ENCODE assay signal across 18 cellular contexts in genomic region chr6:49911252-49911651, GRCh38. TPM values are rescaled to one million over a fixed set of nuclear protein-coding genes. Genes with fewer than 3 reads are reported as not detected.
DNase-seq lines count a peak whose midpoint lies in the region; ATAC-seq, FAIRE-seq and TF ChIP-seq lines count a peak whose summit lies in the region.
"Had no signal": no experiment of that assay in that cellular context is flagged by ENCODE, and none has a peak within 500 bp of the region (broad histone marks: within the 10 kb centered on the region; RNA-seq: fewer than 3 reads in every experiment).

No MANE protein-coding gene starts in this region.

- no peaks in the 10 kb centered on the region for H3K9me3 ChIP-seq in HUES6 (ENCODE audit: control insufficient read depth, insufficient read depth, low read depth, low read length)
- H3K9me3 ChIP-seq in H1 (ENCODE audit: insufficient read depth in 2 of 2, low read depth in 1 of 2, low read length in 1 of 2), result no peaks in the 10 kb centered on the region
- H3K9me3 ChIP-seq: BLaER1 treated with 17β-estradiol and CSF1 and Interleukin-3, amounts not matched to agents 10 nM and 100 nM had no signal

- H2BK5ac ChIP-seq in H1 (ENCODE audit: low read depth, low read length) (peak overlapping the region; percentile 68; the same call in 1 of the 2 replicates), mesendoderm (ENCODE audit: low read length) (no peak overlapping the region)

- H4K5ac ChIP-seq in H1 (ENCODE audit: insufficient read length, low read depth, low read length) (peak overlapping the region; percentile 83), mesendoderm (ENCODE audit: low read length) (no peak overlapping the region)

- WGBS in H1 (ENCODE audit: extremely low coverage in 1 of 2, insufficient coverage in 1 of 2, insufficient read length in 1 of 2, insufficient replicate concordance in 2 of 2, low coverage in 1 of 2, low lambda C conversion rate in 2 of 2, missing lambda C conversion rate in 1 of 2), 2 experiments, result 61% methylated on average over 2 of the region's 2 CpGs; no CpG with 5 or more reads in 1 of the 2 experiments
- no CpG with 5 or more reads among the region's 2 CpGs for WGBS in mesendoderm (ENCODE audit: extremely low coverage, insufficient coverage, low lambda C conversion rate)

- H3K23me2 ChIP-seq in H1 (ENCODE audit: low read depth, low read length), result no peaks in the 10 kb centered on the region; the same call in 1 of the 2 replicates

- no peaks in the 10 kb centered on the region for H3K27me3 ChIP-seq in HUES6 (ENCODE audit: control insufficient read depth, insufficient read depth, low read length)
- no peaks in the 10 kb centered on the region for H3K27me3 ChIP-seq in H1 (replicated peaks in 1 of 4; ENCODE audit: control insufficient read depth in 3 of 4, extremely low read depth in 1 of 4, insufficient read depth in 3 of 4, low read length in 3 of 4)
- no peaks in the 10 kb centered on the region for H3K27me3 ChIP-seq in mesendoderm (ENCODE audit: insufficient read depth, low read length, poor library complexity)
- H3K27me3 ChIP-seq: BLaER1 treated with 17β-estradiol and CSF1 and Interleukin-3, amounts not matched to agents 10 nM and 100 nM had no signal

- H3K23ac ChIP-seq in H1 (ENCODE audit: insufficient read length) (no peak overlapping the region), mesendoderm (ENCODE audit: low read length) (no peak overlapping the region)

- peak overlapping the region; percentile 26; the same call in 1 of the 2 replicates for H3K18ac ChIP-seq in H1 (ENCODE audit: extremely low read depth, low read length)
- no peak overlapping the region for H3K18ac ChIP-seq in mesendoderm (ENCODE audit: low read length)

- ATAC-seq in GM21423 (IDR thresholded peaks at IDR 0.05; ENCODE audit: unreplicated experiment), result no peak

- TF ChIP-seq POLR2A in H1 (IDR thresholded peaks at IDR 0.05; ENCODE audit: control extremely low read depth in 1 of 2, low read depth in 2 of 2, low read length in 2 of 2), result no peak

- CTCF ChIA-PET in H1 (lab: Charles Lee; ENCODE audit: partially characterized antibody), result interaction anchor here (1.3 kb wide), 1 partner anchor 119 kb away, joined by 5 read pairs; no protein-coding TSS in a partner anchor

- TF ChIP-seq CTCF in GM13977 (IDR thresholded peaks at IDR 0.05; ENCODE audit: extremely low read depth, insufficient read depth, missing control alignments), result peak; percentile 3
- TF ChIP-seq CTCF in H1 (IDR thresholded peaks at IDR 0.05; ENCODE audit: control extremely low read depth in 1 of 3, insufficient read depth in 1 of 3, low read depth in 1 of 3, low read length in 3 of 3), result no peak

- H3K4ac ChIP-seq in H1 (replicated peaks; ENCODE audit: insufficient read length, low read depth, low read length) (no peak overlapping the region), mesendoderm (ENCODE audit: low read depth, low read length) (no peak overlapping the region)

- H4K8ac ChIP-seq in H1 (ENCODE audit: extremely low read depth, insufficient read depth, low read length), result no peak overlapping the region
- no peak overlapping the region for H4K8ac ChIP-seq in mesendoderm (ENCODE audit: low read depth, low read length)

- H2AFZ ChIP-seq in H1 (ENCODE audit: low read length), result no peak overlapping the region

- 0 out of 2 replicates have a peak overlapping the region, but pooled peaks have one; percentile 8 for H2BK20ac ChIP-seq in H1 (ENCODE audit: low read length)

- no peaks in the 10 kb centered on the region for H4K20me1 ChIP-seq in H1 (replicated peaks in 1 of 2; ENCODE audit: control insufficient read depth in 1 of 2, insufficient read depth in 2 of 2, low read length in 2 of 2)
- H4K20me1 ChIP-seq: BLaER1 treated with 17β-estradiol and CSF1 and Interleukin-3, amounts not matched to agents 10 nM and 100 nM had no signal

- H3K79me1 ChIP-seq in H1 (ENCODE audit: low read depth, low read length) (no peaks in the 10 kb centered on the region), mesendoderm (ENCODE audit: low read length) (no peaks in the 10 kb centered on the region)

- no peak overlapping the region for H3K9ac ChIP-seq in HUES6 (ENCODE audit: low read length)
- H3K9ac ChIP-seq in H1 (replicated peaks in 1 of 4; ENCODE audit: extremely low read depth in 1 of 4, low read depth in 3 of 4, low read length in 3 of 4), result no peak overlapping the region
- H3K9ac ChIP-seq in mesendoderm (ENCODE audit: low read length), result no peak overlapping the region
- H3K9ac ChIP-seq: BLaER1 treated with 17β-estradiol and CSF1 and Interleukin-3, amounts not matched to agents 10 nM and 100 nM had no signal

- H3K79me2 ChIP-seq in H1 (ENCODE audit: control insufficient read depth in 1 of 2, insufficient read depth in 2 of 2, low read length in 2 of 2) (no peaks in the 10 kb centered on the region), mesendoderm (ENCODE audit: control insufficient read depth, insufficient read depth, low read length) (no peaks in the 10 kb centered on the region)

- H3K14ac ChIP-seq in H1 (ENCODE audit: insufficient read length), result no peak overlapping the region

- peak overlapping the region; percentile 34; the same call in 1 of the 2 replicates for H2BK12ac ChIP-seq in H1 (ENCODE audit: low read depth, low read length)

- no peak for DNase-seq in GM13977 (ENCODE audit: low spot score)
- DNase-seq in H1 (ENCODE audit: low read depth in 1 of 2, low spot score in 2 of 2), result no peak
- peak; percentile 8 for DNase-seq in mesendoderm
- no peak for DNase-seq in SHP77 (lab: John Stamatoyannopoulos, UW)
- no peak for DNase-seq in activated CD8-positive, alpha-beta memory T cell treated with anti-CD3 and anti-CD28 coated beads for 24 hours
- DNase-seq: ACHN; CD4-positive, CD25-positive, alpha-beta regulatory T cell; DMS53; Kasumi-1; KBM-7 had no signal

- H3K27ac ChIP-seq in HUES6 (ENCODE audit: low read depth, low read length) (peak overlapping the region; percentile 85), H1 (ENCODE audit: low read depth, low read length) (no peak overlapping the region), mesendoderm (ENCODE audit: low read depth, low read length) (no peak overlapping the region)
- H3K27ac ChIP-seq: BLaER1 treated with 17β-estradiol and CSF1 and Interleukin-3, amounts not matched to agents 10 nM and 100 nM had no signal

- no peaks in the 10 kb centered on the region for H3K36me3 ChIP-seq in HUES6 (ENCODE audit: control insufficient read depth, insufficient read depth, low read length)
- no peaks in the 10 kb centered on the region for H3K36me3 ChIP-seq in H1 (ENCODE audit: control insufficient read depth in 2 of 4, insufficient read depth in 4 of 4, low read length in 3 of 4)
- no peaks in the 10 kb centered on the region for H3K36me3 ChIP-seq in mesendoderm (ENCODE audit: control insufficient read depth, insufficient read depth, low read length)
- H3K36me3 ChIP-seq: BLaER1 treated with 17β-estradiol and CSF1 and Interleukin-3, amounts not matched to agents 10 nM and 100 nM had no signal

- no peak overlapping the region for H2BK15ac ChIP-seq in H1 (ENCODE audit: low read length)
- H2BK15ac ChIP-seq in mesendoderm (replicated peaks; ENCODE audit: low read depth), result no peak overlapping the region

- peak; percentile 32 for FAIRE-seq in H1 (lab: Jason Lieb, UNC)
- FAIRE-seq: GM12891, GM19239, H54 had no signal

- POLR2A ChIA-PET in H1 (lab: Charles Lee; ENCODE audit: partially characterized antibody), result no interaction called here

- H3K4me1 ChIP-seq in HUES6 (ENCODE audit: control insufficient read depth, insufficient read depth, low read length) (peaks cover 67% of the 10 kb centered on the region), H1 (replicated peaks in 1 of 4; ENCODE audit: control insufficient read depth in 3 of 4, insufficient read depth in 4 of 4, low read length in 3 of 4) (peaks cover 2 to 26% (median 8%) of the 10 kb centered on the region in 4 experiments; a peak in 5 of 7 replicates), mesendoderm (ENCODE audit: control insufficient read depth, low read depth, low read length) (no peaks in the 10 kb centered on the region)

- H4K91ac ChIP-seq in H1 (replicated peaks; ENCODE audit: insufficient read length, low read length), result peak overlapping the region; percentile 51

- H2AK5ac ChIP-seq in H1 (ENCODE audit: low read depth, low read length) (no peak overlapping the region), mesendoderm (ENCODE audit: low read length) (no peak overlapping the region)

- no peak overlapping the region for H3K56ac ChIP-seq in H1 (replicated peaks; ENCODE audit: insufficient read length, low read depth, low read length)
- H3K56ac ChIP-seq in mesendoderm (ENCODE audit: low read length), result no peak overlapping the region

- TF ChIP-seq RAD21 in H1 (IDR thresholded peaks at IDR 0.05 in 1 of 2, conservative IDR thresholded peaks at IDR 0.05 in 1 of 2; ENCODE audit: low read depth in 2 of 2, low read length in 2 of 2), result no peak

- H2BK120ac ChIP-seq in H1 (replicated peaks; ENCODE audit: low read depth, low read length), result peak overlapping the region; percentile 77
- no peak overlapping the region for H2BK120ac ChIP-seq in mesendoderm (ENCODE audit: low read depth, low read length)

- no peak for TF ChIP-seq EP300 in H1 (IDR thresholded peaks at IDR 0.05; ENCODE audit: borderline replicate concordance in 1 of 2, low read depth in 2 of 2, low read length in 2 of 2)

- H3K4me2 ChIP-seq in H1 (ENCODE audit: insufficient read depth in 1 of 2, low read depth in 2 of 2, low read length in 2 of 2), result peak overlapping the region in 1 of 2 experiments; percentile 8; a peak in 1 of 4 replicates
- H3K4me2 ChIP-seq in mesendoderm (ENCODE audit: low read length), result no peak overlapping the region
- H3K4me2 ChIP-seq: BLaER1 treated with 17β-estradiol and CSF1 and Interleukin-3, amounts not matched to agents 10 nM and 100 nM had no signal

- in situ Hi-C loops in GM13977 (cut with MboI; ENCODE audit: low pct_unique_long_range_greater_than_20kb, low sequenced_read_pairs, unreplicated experiment), result no loop called here

- H3K4me3 ChIP-seq in HUES6 (ENCODE audit: low read depth, low read length) (no peak overlapping the region; the same call in 1 of the 2 replicates), H1 (ENCODE audit: extremely low read depth in 1 of 4, insufficient read depth in 2 of 4, low read depth in 3 of 4, low read length in 4 of 4) (peak overlapping the region in 1 of 4 experiments; percentile 17; a peak in 1 of 8 replicates), mesendoderm (ENCODE audit: low read length) (no peak overlapping the region)
- H3K4me3 ChIP-seq: BLaER1 treated with 17β-estradiol and CSF1 and Interleukin-3, amounts not matched to agents 10 nM and 100 nM had no signal

RNA-seq across cellular contexts. Expression of gene CRISP1, which starts 44.9 kb away (rescaled TPM):
- total RNA-seq in H1 (2021; fragmentation: NEBNext Ultra II Directional; extraction: Animal tissue kit (Norgen Biotek cat#: 25700)), result not detected in 2 replicates
- polyA plus RNA-seq in H1 (2011; rRNA removed), result not detected in 2 replicates
- polyA plus RNA-seq in H1 (2011; cell fraction: cytosol; rRNA removed), result not detected
- polyA plus RNA-seq in H1 (2011; cell fraction: nucleus; rRNA removed), result not detected
- polyA plus RNA-seq in H1 (2012, experiment 1 of 2), result not detected in 4 replicates
- not detected for polyA plus RNA-seq in H1 (2012, experiment 2 of 2)
- not detected for polyA plus RNA-seq in H1 (2013, experiment 1 of 2)
- polyA plus RNA-seq in H1 (2013, experiment 2 of 2), result not detected
- not detected in 2 replicates for polyA minus RNA-seq in H1 (2011; rRNA and poly(A)+ RNA removed)
- not detected for polyA minus RNA-seq in H1 (2011; cell fraction: cytosol; rRNA and poly(A)+ RNA removed)
- not detected for polyA minus RNA-seq in H1 (2011; cell fraction: nucleus; rRNA and poly(A)+ RNA removed)
- polyA plus RNA-seq in mesendoderm (2013, experiment 1 of 2), result not detected
- not detected for polyA plus RNA-seq in mesendoderm (2013, experiment 2 of 2)
- total RNA-seq: A172; CD4-positive, CD25-positive, alpha-beta regulatory T cell; HT1080 had no signal
- polyA plus RNA-seq: CD4-positive, CD25-positive, alpha-beta regulatory T cell had no signal

RNA-seq across cellular contexts. Expression of gene DEFB114, which starts 52.7 kb away (rescaled TPM):
- total RNA-seq in H1 (2021; fragmentation: NEBNext Ultra II Directional; extraction: Animal tissue kit (Norgen Biotek cat#: 25700)), result not detected in 2 replicates
- polyA plus RNA-seq in H1 (2011; rRNA removed), result not detected in 2 replicates
- polyA plus RNA-seq in H1 (2011; cell fraction: cytosol; rRNA removed), result not detected
- polyA plus RNA-seq in H1 (2011; cell fraction: nucleus; rRNA removed), result not detected
- not detected in 4 replicates for polyA plus RNA-seq in H1 (2012, experiment 1 of 2)
- not detected for polyA plus RNA-seq in H1 (2012, experiment 2 of 2)
- polyA plus RNA-seq in H1 (2013, experiment 1 of 2), result not detected
- polyA plus RNA-seq in H1 (2013, experiment 2 of 2), result not detected
- polyA minus RNA-seq in H1 (2011; rRNA and poly(A)+ RNA removed), result not detected in 2 replicates
- not detected for polyA minus RNA-seq in H1 (2011; cell fraction: cytosol; rRNA and poly(A)+ RNA removed)
- not detected for polyA minus RNA-seq in H1 (2011; cell fraction: nucleus; rRNA and poly(A)+ RNA removed)
- not detected for polyA plus RNA-seq in mesendoderm (2013, experiment 1 of 2)
- polyA plus RNA-seq in mesendoderm (2013, experiment 2 of 2), result not detected
- total RNA-seq: A172; CD4-positive, CD25-positive, alpha-beta regulatory T cell; HT1080 had no signal
- polyA plus RNA-seq: CD4-positive, CD25-positive, alpha-beta regulatory T cell had no signal

RNA-seq across cellular contexts. Expression of gene DEFB113, which starts 58.2 kb away (rescaled TPM):
- not detected in 2 replicates for total RNA-seq in H1 (2021; fragmentation: NEBNext Ultra II Directional; extraction: Animal tissue kit (Norgen Biotek cat#: 25700))
- not detected in 2 replicates for polyA plus RNA-seq in H1 (2011; rRNA removed)
- not detected for polyA plus RNA-seq in H1 (2011; cell fraction: cytosol; rRNA removed)
- not detected for polyA plus RNA-seq in H1 (2011; cell fraction: nucleus; rRNA removed)
- polyA plus RNA-seq in H1 (2012, experiment 1 of 2), result not detected in 4 replicates
- not detected for polyA plus RNA-seq in H1 (2012, experiment 2 of 2)
- polyA plus RNA-seq in H1 (2013, experiment 1 of 2), result not detected
- polyA plus RNA-seq in H1 (2013, experiment 2 of 2), result not detected
- not detected in 2 replicates for polyA minus RNA-seq in H1 (2011; rRNA and poly(A)+ RNA removed)
- not detected for polyA minus RNA-seq in H1 (2011; cell fraction: cytosol; rRNA and poly(A)+ RNA removed)
- polyA minus RNA-seq in H1 (2011; cell fraction: nucleus; rRNA and poly(A)+ RNA removed), result not detected
- polyA plus RNA-seq in mesendoderm (2013, experiment 1 of 2), result not detected
- polyA plus RNA-seq in mesendoderm (2013, experiment 2 of 2), result not detected
- total RNA-seq: A172; CD4-positive, CD25-positive, alpha-beta regulatory T cell; HT1080 had no signal
- polyA plus RNA-seq: CD4-positive, CD25-positive, alpha-beta regulatory T cell had no signal
